Comparison of ENCODE assay signal across 16 cellular contexts in the genomic region with DNA sequence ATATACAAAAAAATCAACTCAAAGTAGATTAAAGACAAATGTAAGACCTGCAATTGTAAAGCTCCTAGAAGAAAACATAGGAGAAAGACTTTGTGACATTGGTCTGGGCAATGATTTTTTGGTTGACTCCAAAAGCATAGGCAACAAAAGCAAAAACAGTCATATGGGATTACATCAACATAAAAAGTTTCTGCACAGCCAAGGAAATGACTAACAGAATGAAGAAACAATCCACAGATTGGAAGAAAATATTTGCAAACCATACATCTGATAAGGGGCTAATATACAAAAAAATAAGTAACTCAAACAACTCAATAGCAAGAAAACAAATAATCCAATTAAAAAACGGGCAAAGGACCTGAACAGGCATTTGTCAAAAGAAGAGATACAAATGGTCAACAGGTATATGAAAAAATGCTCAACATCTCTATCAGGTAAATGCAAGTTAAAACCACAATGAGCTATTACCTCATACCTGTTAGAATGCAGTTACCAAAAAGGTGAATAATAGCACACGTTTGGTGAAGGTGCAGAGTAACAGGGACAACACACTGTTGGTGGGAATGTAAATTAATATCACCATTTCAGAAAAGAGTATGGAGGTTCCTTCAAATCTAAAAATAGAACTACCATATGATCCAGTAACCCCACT.
A peak's percentile ranks its signal among the peaks of the same experiment; 100 is the strongest.
DNase-seq lines count a peak whose midpoint lies in the region; ATAC-seq and TF ChIP-seq lines count a peak whose summit lies in the region.
"Had no signal": no experiment of that assay in that cellular context is flagged by ENCODE, and none has a peak within 500 bp of the region (broad histone marks: within the 10 kb centered on the region; RNA-seq: fewer than 3 reads in every experiment).

No MANE protein-coding gene starts in this region.

- ATAC-seq in RWPE2 (ENCODE audit: low read depth) = peak; percentile 66
- ATAC-seq in upper lobe of left lung (ENCODE audit: low FRiP score in 2 of 2) = no peak
- no peak for ATAC-seq in HG03045 (IDR thresholded peaks at IDR 0.05; ENCODE audit: unreplicated experiment)
- ATAC-seq: HepG2 had no signal

- H3K36me3 ChIP-seq in GM23248 (ENCODE audit: low read depth) = no peaks in the 10 kb centered on the region
- H3K36me3 ChIP-seq in RWPE2 (ENCODE audit: low read depth) = no peaks in the 10 kb centered on the region
- no peaks in the 10 kb centered on the region for H3K36me3 ChIP-seq in upper lobe of left lung
- no peaks in the 10 kb centered on the region for H3K36me3 ChIP-seq in Caco-2 (ENCODE audit: control insufficient read depth, insufficient read depth, low read length)
- H3K36me3 ChIP-seq: BLaER1 treated with 17β-estradiol and CSF1 and Interleukin-3, amounts not matched to agents 10 nM and 100 nM had no signal

- no peaks in the 10 kb centered on the region for H3K27me3 ChIP-seq in GM23248 (replicated peaks; ENCODE audit: insufficient read depth)
- no peaks in the 10 kb centered on the region for H3K27me3 ChIP-seq in RWPE2 (ENCODE audit: insufficient read depth, poor library complexity, severe bottlenecking)
- H3K27me3 ChIP-seq in upper lobe of left lung = no peaks in the 10 kb centered on the region
- no peaks in the 10 kb centered on the region for H3K27me3 ChIP-seq in Caco-2 (replicated peaks; ENCODE audit: control insufficient read depth, insufficient read depth, low read length)
- H3K27me3 ChIP-seq: BLaER1 treated with 17β-estradiol and CSF1 and Interleukin-3, amounts not matched to agents 10 nM and 100 nM had no signal

- TF ChIP-seq CTCF in RWPE2 (IDR thresholded peaks at IDR 0.05; ENCODE audit: poor library complexity, severe bottlenecking) = no peak
- no peak for TF ChIP-seq CTCF in epithelial cell of esophagus (IDR thresholded peaks at IDR 0.05; ENCODE audit: insufficient read depth, low read depth, low read length, missing control alignments)
- TF ChIP-seq CTCF in upper lobe of left lung (IDR thresholded peaks at IDR 0.05) = no peak
- TF ChIP-seq CTCF in Caco-2 (IDR thresholded peaks at IDR 0.05; ENCODE audit: insufficient read depth in 1 of 2, low read depth in 1 of 2, low read length in 1 of 2, severe bottlenecking in 1 of 2, unreplicated experiment in 1 of 2) = no peak

- no peak overlapping the region for H3K4me3 ChIP-seq in GM23248
- no peak overlapping the region for H3K4me3 ChIP-seq in RWPE2 (ENCODE audit: severe bottlenecking)
- H3K4me3 ChIP-seq in epithelial cell of esophagus (ENCODE audit: low read length) = no peak overlapping the region
- H3K4me3 ChIP-seq in upper lobe of left lung = no peak overlapping the region
- no peak overlapping the region for H3K4me3 ChIP-seq in Caco-2 (ENCODE audit: low read depth, low read length)
- H3K4me3 ChIP-seq: BLaER1 treated with 17β-estradiol and CSF1 and Interleukin-3, amounts not matched to agents 10 nM and 100 nM had no signal

- DNase-seq in GM23248 (peak; percentile 22), RWPE2 (ENCODE audit: low spot score) (no peak), epithelial cell of esophagus (ENCODE audit: low read depth) (peak; percentile 66), kidney tubule cell (ENCODE audit: low spot score) (peak; percentile 35), upper lobe of left lung (no peak), Caco-2 (no peak)
- DNase-seq: ACHN; CD4-positive, CD25-positive, alpha-beta regulatory T cell; DMS153; DMS79 treated with DMSO at 0.1 percent for 48 hours; EL; GOT3; H9 had no signal

- no peak overlapping the region for H3K9ac ChIP-seq in GM23248
- H3K9ac ChIP-seq: BLaER1 treated with 17β-estradiol and CSF1 and Interleukin-3, amounts not matched to agents 10 nM and 100 nM had no signal

- POLR2A ChIA-PET in Caco-2 (lab: Charles Lee) = no interaction called here

- H3K79me2 ChIP-seq in GM23248 (ENCODE audit: insufficient read depth) = no peaks in the 10 kb centered on the region

- H3K27ac Mint-ChIP-seq in Caco-2 (ENCODE audit: unreplicated experiment) = no peak overlapping the region
- H3K27ac Mint-ChIP-seq: CD4-positive, CD25-positive, alpha-beta regulatory T cell; H9 had no signal

- H3K9me3 ChIP-seq in GM23248 (ENCODE audit: low read depth) (no peaks in the 10 kb centered on the region), RWPE2 (ENCODE audit: severe bottlenecking) (no peaks in the 10 kb centered on the region), upper lobe of left lung (peaks cover 0 to 5% (median 1%) of the 10 kb centered on the region in 4 donors), Caco-2 (0 out of 2 replicates have a peak, but pooled peaks cover 4% of the 10 kb centered on the region)

- H4K20me1 ChIP-seq in GM23248 (ENCODE audit: insufficient read depth) = no peaks in the 10 kb centered on the region
- H4K20me1 ChIP-seq: BLaER1 treated with 17β-estradiol and CSF1 and Interleukin-3, amounts not matched to agents 10 nM and 100 nM had no signal

- in situ Hi-C loops in GM23248 (cut with MboI) = no loop called here

- 15 to 30% methylated on average over 2 of the region's 2 CpGs for WGBS in GM23248 (ENCODE audit: low coverage in 1 of 2, low lambda C conversion rate in 2 of 2, missing lambda C conversion rate in 2 of 2), 2 experiments
- 84 to 85% methylated on average over 2 of the region's 2 CpGs for WGBS in upper lobe of left lung, 2 donors

- H3K27me3 Mint-ChIP-seq in Caco-2 (ENCODE audit: insufficient read depth, unreplicated experiment) = peaks cover 18% of the 10 kb centered on the region

- CTCF ChIA-PET in Caco-2 (lab: Charles Lee) = no interaction called here

- no TSS peak for BruUV-seq in Caco-2 (replicated peaks; lab: Mats Ljungman, UMichigan)

- H3K27ac ChIP-seq in GM23248 (no peak overlapping the region), RWPE2 (ENCODE audit: poor library complexity, severe bottlenecking) (peak overlapping the region; percentile 13), upper lobe of left lung (no peak overlapping the region)
- H3K27ac ChIP-seq: BLaER1 treated with 17β-estradiol and CSF1 and Interleukin-3, amounts not matched to agents 10 nM and 100 nM had no signal

- H3F3A ChIP-seq in GM23248 (ENCODE audit: insufficient read depth) = no peaks in the 10 kb centered on the region

- H3K9me3 Mint-ChIP-seq in Caco-2 (ENCODE audit: unreplicated experiment) = no peaks in the 10 kb centered on the region
- H3K9me3 Mint-ChIP-seq: H9 had no signal

- no peak for TF ChIP-seq POLR2A in upper lobe of left lung (IDR thresholded peaks at IDR 0.05)

- no peak overlapping the region for H2AFZ ChIP-seq in GM23248

- no peaks in the 10 kb centered on the region for H3K4me1 Mint-ChIP-seq in Caco-2 (ENCODE audit: low read depth, unreplicated experiment)
- H3K4me1 Mint-ChIP-seq: CD4-positive, CD25-positive, alpha-beta regulatory T cell; H9 had no signal

- no peak for TF ChIP-seq EP300 in upper lobe of left lung (IDR thresholded peaks at IDR 0.05)

- H3K36me3 Mint-ChIP-seq in Caco-2 (ENCODE audit: insufficient read depth, unreplicated experiment) = no peaks in the 10 kb centered on the region
- H3K36me3 Mint-ChIP-seq: CD4-positive, CD25-positive, alpha-beta regulatory T cell had no signal

- no peak overlapping the region for H3K4me2 ChIP-seq in GM23248 (ENCODE audit: unreplicated experiment)
- H3K4me2 ChIP-seq: BLaER1 treated with 17β-estradiol and CSF1 and Interleukin-3, amounts not matched to agents 10 nM and 100 nM had no signal

- no peak overlapping the region for H3K4me3 Mint-ChIP-seq in Caco-2 (ENCODE audit: unreplicated experiment)
- H3K4me3 Mint-ChIP-seq: CD4-positive, CD25-positive, alpha-beta regulatory T cell; H9 had no signal

- H3K4me1 ChIP-seq in GM23248 (ENCODE audit: insufficient read depth) = no peaks in the 10 kb centered on the region
- peaks cover 11% of the 10 kb centered on the region for H3K4me1 ChIP-seq in RWPE2 (ENCODE audit: insufficient read depth, poor library complexity, severe bottlenecking)
- no peaks in the 10 kb centered on the region for H3K4me1 ChIP-seq in upper lobe of left lung
- H3K4me1 ChIP-seq in Caco-2 = no peaks in the 10 kb centered on the region

- intact Hi-C loops in Caco-2 (cut with micrococcal nuclease; ENCODE audit: unreplicated experiment) = no loop called here

- no peaks in the 10 kb centered on the region for H3K9me2 ChIP-seq in GM23248 (ENCODE audit: insufficient read depth)

Comparison
In these comparisons a context has a peak if more than half of its experiments do, and no peak if none do; other contexts are left out.
1. DNase-seq: peak in GM23248 (single experiment), epithelial cell of esophagus (single experiment) and kidney tubule cell (single experiment); none in RWPE2 (single experiment), upper lobe of left lung (0 of 2) and Caco-2 (0 of 2).